7 cellular contexts compared by ENCODE assay signal in the genomic region with DNA sequence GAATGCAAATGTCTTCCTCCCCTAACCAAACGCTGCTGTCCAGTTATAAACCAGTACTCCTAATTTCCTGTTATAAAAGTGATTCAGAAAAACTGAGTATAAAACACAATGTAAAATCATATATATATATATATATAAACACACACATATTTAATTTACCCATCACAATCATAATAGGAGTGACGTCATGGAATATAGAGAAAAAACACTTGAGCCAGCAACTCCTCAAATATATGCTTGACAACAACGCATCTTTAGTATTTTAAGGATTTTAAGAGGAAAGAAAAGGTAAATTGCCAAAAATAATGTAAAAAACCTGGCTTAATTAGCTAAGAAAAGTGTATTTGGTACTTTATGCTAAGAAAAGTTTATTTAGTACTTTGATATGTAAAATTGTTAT.
"Had no signal": no experiment of that assay in that cellular context is flagged by ENCODE, and none has a peak within 500 bp of the region (broad histone marks: within the 10 kb centered on the region; RNA-seq: fewer than 3 reads in every experiment).

No MANE protein-coding gene starts in this region.

- DNase-seq: GDM1, GF-D8 had no signal

- FAIRE-seq: G401.6, GM12891, GM12892, GM18507, GM19239 had no signal
